ENCODE assay signal across 12 cellular contexts in genomic region chr17:82271401-82271800, GRCh38. TPM values are rescaled to one million over a fixed set of nuclear protein-coding genes. Genes with fewer than 3 reads are reported as not detected.
DNase-seq lines count a peak whose midpoint lies in the region; ATAC-seq and TF ChIP-seq lines count a peak whose summit lies in the region.
"Had no signal": no experiment of that assay in that cellular context is flagged by ENCODE, and none has a peak within 500 bp of the region (broad histone marks: within the 10 kb centered on the region; RNA-seq: fewer than 3 reads in every experiment).

No MANE protein-coding gene starts in this region.

- DNase-seq in T-helper 1 cell (no peak), foreskin fibroblast (no peak), dedifferentiated amniotic fluid mesenchymal stem cell (ENCODE audit: extremely low spot score) (no peak), hippocampal formation (lab: John Stamatoyannopoulos, UW) (no peak)
- DNase-seq in activated CD8-positive, alpha-beta T cell treated with anti-CD3 and anti-CD28 coated beads, Interleukin-2, amount 10 ng/mL, durations not matched to agents 7 days and 5 days, result no peak
- DNase-seq: effector CD8-positive, alpha-beta T cell; HCEC 1CT; NCI-H774 had no signal

- H3K9me3 Mint-ChIP-seq in T-helper 1 cell treated with Interleukin-12 subunit alpha and Interleukin-12 subunit beta and Interleukin-4 antibody, amounts not matched to agents 30 μg/mL and 1 μg/mL, for 36 hours, result no peaks in the 10 kb centered on the region
- no peaks in the 10 kb centered on the region for H3K9me3 Mint-ChIP-seq in activated CD8-positive, alpha-beta T cell treated with anti-CD3 and anti-CD28 coated beads, Interleukin-2, amount 10 ng/mL, durations not matched to agents 7 days and 5 days (ENCODE audit: insufficient read depth)

- peaks cover 4 to 14% (median 7%) of the 10 kb centered on the region in 3 donors for H3K36me3 ChIP-seq in skeletal muscle tissue (ENCODE audit: control insufficient read depth in 3 of 3, insufficient read depth in 3 of 3, low read length in 3 of 3)

- TF ChIP-seq CTCF in foreskin fibroblast (IDR thresholded peaks at IDR 0.05; ENCODE audit: low read depth, low read length), result no peak

- H3K4me1 Mint-ChIP-seq in T-helper 1 cell treated with Interleukin-12 subunit alpha and Interleukin-12 subunit beta and Interleukin-4 antibody, amounts not matched to agents 30 μg/mL and 1 μg/mL, for 36 hours (ENCODE audit: low read depth), result peaks cover 47% of the 10 kb centered on the region
- peaks cover 54% of the 10 kb centered on the region for H3K4me1 Mint-ChIP-seq in activated CD8-positive, alpha-beta T cell treated with anti-CD3 and anti-CD28 coated beads, Interleukin-2, amount 10 ng/mL, durations not matched to agents 7 days and 5 days (ENCODE audit: low read depth)

- H3K27ac ChIP-seq in skeletal muscle tissue (ENCODE audit: low read depth, low read length), result peak overlapping the region; percentile 83

- peak overlapping the region; percentile 97 for H3K4me3 Mint-ChIP-seq in T-helper 1 cell treated with Interleukin-12 subunit alpha and Interleukin-12 subunit beta and Interleukin-4 antibody, amounts not matched to agents 30 μg/mL and 1 μg/mL, for 36 hours
- peak overlapping the region; percentile 86 for H3K4me3 Mint-ChIP-seq in activated CD8-positive, alpha-beta T cell treated with anti-CD3 and anti-CD28 coated beads, Interleukin-2, amount 10 ng/mL, durations not matched to agents 7 days and 5 days

- H3K4me1 ChIP-seq in skeletal muscle tissue (ENCODE audit: control insufficient read depth in 3 of 3, insufficient read depth in 3 of 3, low read length in 3 of 3), result peaks cover 60 to 70% (median 63%) of the 10 kb centered on the region in 3 donors

- no peaks in the 10 kb centered on the region for H3K27me3 ChIP-seq in skeletal muscle tissue (ENCODE audit: control insufficient read depth in 3 of 3, insufficient read depth in 3 of 3, low read length in 3 of 3)

- CTCF ChIA-PET in activated CD8-positive, alpha-beta T cell treated with anti-CD3 and anti-CD28 coated beads, Interleukin-2, amount 10 ng/mL, durations not matched to agents 7 days and 5 days (lab: Charles Lee), result interaction anchor here (1.1 kb wide), 1 partner anchor 50 kb away, joined by 3 read pairs; no protein-coding TSS in a partner anchor

- H3K27me3 Mint-ChIP-seq in T-helper 1 cell treated with Interleukin-12 subunit alpha and Interleukin-12 subunit beta and Interleukin-4 antibody, amounts not matched to agents 30 μg/mL and 1 μg/mL, for 36 hours (ENCODE audit: low read depth), result no peaks in the 10 kb centered on the region
- no peaks in the 10 kb centered on the region for H3K27me3 Mint-ChIP-seq in activated CD8-positive, alpha-beta T cell treated with anti-CD3 and anti-CD28 coated beads, Interleukin-2, amount 10 ng/mL, durations not matched to agents 7 days and 5 days (ENCODE audit: low read depth)

- ATAC-seq in activated CD8-positive, alpha-beta T cell treated with anti-CD3 and anti-CD28 coated beads, Interleukin-2, amount 10 ng/mL, durations not matched to agents 7 days and 5 days, result no peak
- ATAC-seq in HG03432 (IDR thresholded peaks at IDR 0.05; ENCODE audit: unreplicated experiment), result no peak

- peak overlapping the region in 2 of 3 donors; percentile 17 to 55 for H3K9ac ChIP-seq in skeletal muscle tissue (ENCODE audit: low read depth in 1 of 3, low read length in 3 of 3)

- peaks cover 22% of the 10 kb centered on the region for H3K36me3 Mint-ChIP-seq in T-helper 1 cell treated with Interleukin-12 subunit alpha and Interleukin-12 subunit beta and Interleukin-4 antibody, amounts not matched to agents 30 μg/mL and 1 μg/mL, for 36 hours (ENCODE audit: low read depth)
- peaks cover 51% of the 10 kb centered on the region for H3K36me3 Mint-ChIP-seq in activated CD8-positive, alpha-beta T cell treated with anti-CD3 and anti-CD28 coated beads, Interleukin-2, amount 10 ng/mL, durations not matched to agents 7 days and 5 days (ENCODE audit: low read depth)

- no peak overlapping the region for H3K27ac Mint-ChIP-seq in T-helper 1 cell treated with Interleukin-12 subunit alpha and Interleukin-12 subunit beta and Interleukin-4 antibody, amounts not matched to agents 30 μg/mL and 1 μg/mL, for 36 hours
- H3K27ac Mint-ChIP-seq in activated CD8-positive, alpha-beta T cell treated with anti-CD3 and anti-CD28 coated beads, Interleukin-2, amount 10 ng/mL, durations not matched to agents 7 days and 5 days, result peak overlapping the region; percentile 79

- POLR2A ChIA-PET in activated CD8-positive, alpha-beta T cell treated with anti-CD3 and anti-CD28 coated beads, Interleukin-2, amount 10 ng/mL, durations not matched to agents 7 days and 5 days (lab: Charles Lee), result interaction anchor here (1.0 kb wide), 1 partner anchor 25 kb away, joined by 3 read pairs; no protein-coding TSS in a partner anchor

- peak overlapping the region; percentile 73 to 90 for H3K4me3 ChIP-seq in foreskin fibroblast (ENCODE audit: low read depth in 1 of 2, low read length in 2 of 2)
- peak overlapping the region in 2 of 3 donors; percentile 19 to 45 for H3K4me3 ChIP-seq in skeletal muscle tissue (ENCODE audit: low read length in 3 of 3)

- H3K9me3 ChIP-seq in skeletal muscle tissue (ENCODE audit: control insufficient read depth in 3 of 3, low read length in 3 of 3), result no peaks in the 10 kb centered on the region

RNA-seq across cellular contexts. Expression of gene CSNK1D, which starts 2.1 kb away (rescaled TPM):
- total RNA-seq in activated CD8-positive, alpha-beta T cell treated with anti-CD3 and anti-CD28 coated beads, Interleukin-2, amount 10 ng/mL, durations not matched to agents 7 days and 5 days, result 100 to 1,000 TPM in 1 of 2 experiments, 10 to 100 TPM in 1; 99.5 to 111 TPM
- total RNA-seq in skeletal muscle tissue, result 21.4 TPM

RNA-seq across cellular contexts. Expression of gene SLC16A3, which starts 42.6 kb away (rescaled TPM):
- 100 to 1,000 TPM; 257 to 264 TPM for total RNA-seq in activated CD8-positive, alpha-beta T cell treated with anti-CD3 and anti-CD28 coated beads, Interleukin-2, amount 10 ng/mL, durations not matched to agents 7 days and 5 days
- 13.0 TPM for total RNA-seq in skeletal muscle tissue

RNA-seq across cellular contexts. Expression of gene CD7, which starts 46.0 kb away (rescaled TPM):
- total RNA-seq in activated CD8-positive, alpha-beta T cell treated with anti-CD3 and anti-CD28 coated beads, Interleukin-2, amount 10 ng/mL, durations not matched to agents 7 days and 5 days, result 100 to 1,000 TPM; 334 to 355 TPM
- total RNA-seq in skeletal muscle tissue, result 0.52 TPM
- total RNA-seq: HT1080 had no signal

RNA-seq across cellular contexts. Expression of gene CCDC57, which starts 58.8 kb away (rescaled TPM):
- total RNA-seq in activated CD8-positive, alpha-beta T cell treated with anti-CD3 and anti-CD28 coated beads, Interleukin-2, amount 10 ng/mL, durations not matched to agents 7 days and 5 days, result 10 to 100 TPM; 78.3 to 84.7 TPM
- 11.5 TPM for total RNA-seq in skeletal muscle tissue

Comparison
In these comparisons a context has a peak if more than half of its experiments do, and no peak if none do; other contexts are left out.
1. RNA of gene SLC16A3, which starts 42.6 kb away (total RNA-seq): 257 to 264 TPM in activated CD8-positive, alpha-beta T cell treated with anti-CD3 and anti-CD28 coated beads, Interleukin-2, amount 10 ng/mL, durations not matched to agents 7 days and 5 days; 13.0 TPM in skeletal muscle tissue (single experiment); every median in the first group is over 10 times any median in the second.
2. RNA of gene CD7, which starts 46.0 kb away (total RNA-seq): 334 to 355 TPM in activated CD8-positive, alpha-beta T cell treated with anti-CD3 and anti-CD28 coated beads, Interleukin-2, amount 10 ng/mL, durations not matched to agents 7 days and 5 days; 0.52 TPM in skeletal muscle tissue (single experiment); every median in the first group is over 100 times any median in the second.